Comparison of ENCODE assay signal across 16 cellular contexts in genomic region chr2:48883661-48884060, GRCh38.
DNase-seq lines count a peak whose midpoint lies in the region; ATAC-seq and TF ChIP-seq lines count a peak whose summit lies in the region.
"Had no signal": no experiment of that assay in that cellular context is flagged by ENCODE, and none has a peak within 500 bp of the region (broad histone marks: within the 10 kb centered on the region; RNA-seq: fewer than 3 reads in every experiment).

No MANE protein-coding gene starts in this region.

- H4K20me1 ChIP-seq in GM23338 (replicated peaks; ENCODE audit: insufficient read depth): no peaks in the 10 kb centered on the region
- H4K20me1 ChIP-seq: BLaER1 had no signal

- 0 out of 2 replicates have a peak overlapping the region, but pooled peaks have one; percentile 18 for H2AFZ ChIP-seq in GM23338

- H3K27ac Mint-ChIP-seq in GM23338: no peak overlapping the region
- H3K27ac Mint-ChIP-seq: CD8-positive, alpha-beta memory T cell had no signal

- H3K9me3 Mint-ChIP-seq in GM23338: peaks cover 5% of the 10 kb centered on the region; the same call in 2 of the 3 replicates

- no peaks in the 10 kb centered on the region for H3K36me3 ChIP-seq in GM23338 (ENCODE audit: insufficient read depth)
- H3K36me3 ChIP-seq in SJCRH30: no peaks in the 10 kb centered on the region
- H3K36me3 ChIP-seq: BLaER1 had no signal

- no peak overlapping the region for H3K4me3 ChIP-seq in GM23338
- H3K4me3 ChIP-seq in SJCRH30: no peak overlapping the region
- no peak overlapping the region for H3K4me3 ChIP-seq in retinal pigment epithelial cell (ENCODE audit: low read length)
- H3K4me3 ChIP-seq: BLaER1 had no signal

- no peak overlapping the region for H3K4me2 ChIP-seq in GM23338
- H3K4me2 ChIP-seq: BLaER1 had no signal

- ATAC-seq in GM23338: no peak
- ATAC-seq: HepG2 had no signal

- H3F3A ChIP-seq in GM23338 (replicated peaks; ENCODE audit: low read depth): no peaks in the 10 kb centered on the region

- H3K4me1 ChIP-seq in GM23338 (ENCODE audit: insufficient read depth) (peaks cover 16% of the 10 kb centered on the region), SJCRH30 (peaks cover 11% of the 10 kb centered on the region; the same call in 1 of the 2 replicates)
- H3K4me1 ChIP-seq: BLaER1, Caco-2 had no signal

- H3K27ac ChIP-seq in GM23338 (ENCODE audit: low read depth): no peak overlapping the region
- peak overlapping the region; percentile 31; the same call in 1 of the 2 replicates for H3K27ac ChIP-seq in SJCRH30
- H3K27ac ChIP-seq: BLaER1 had no signal

- H3K9me3 ChIP-seq in SJCRH30 (replicated peaks): no peaks in the 10 kb centered on the region; the same call in 1 of the 2 replicates
- H3K9me3 ChIP-seq: BLaER1, Caco-2 had no signal

- H3K27me3 ChIP-seq in GM23338 (ENCODE audit: insufficient read depth) (no peaks in the 10 kb centered on the region), SJCRH30 (0 out of 2 replicates have a peak, but pooled peaks cover 2% of the 10 kb centered on the region)
- H3K27me3 ChIP-seq: BLaER1 had no signal

- peaks cover 2% of the 10 kb centered on the region; the same call in 1 of the 3 replicates for H3K4me1 Mint-ChIP-seq in GM23338
- H3K4me1 Mint-ChIP-seq: CD8-positive, alpha-beta memory T cell had no signal

- H3K4me3 Mint-ChIP-seq in GM23338: no peak overlapping the region
- H3K4me3 Mint-ChIP-seq: CD8-positive, alpha-beta memory T cell had no signal

- DNase-seq in GM23338 (ENCODE audit: low spot score) (no peak), SJCRH30 (peak; percentile 35 to 47), astrocyte of the hippocampus (ENCODE audit: low read depth, low spot score) (peak; percentile 19), retinal pigment epithelial cell (ENCODE audit: low read depth) (peak; percentile 2), glomerular visceral epithelial cell (ENCODE audit: extremely low spot score) (no peak), GM10266 (ENCODE audit: extremely low spot score) (no peak)
- no peak for DNase-seq in activated CD4-positive, alpha-beta T cell treated with anti-CD3 and anti-CD28 coated beads, Interleukin-2, amount 50 U/mL, for 4 hours
- DNase-seq: 8988T; AML-193; Caco-2; CD8-positive, alpha-beta memory T cell; DND-41; GF-D8; H7 had no signal

- H3K79me2 ChIP-seq in GM23338 (replicated peaks; ENCODE audit: insufficient read depth): no peaks in the 10 kb centered on the region

- peaks cover 5% of the 10 kb centered on the region for H3K27me3 Mint-ChIP-seq in GM23338 (ENCODE audit: insufficient read depth, low read depth, poor library complexity)
- H3K27me3 Mint-ChIP-seq: CD8-positive, alpha-beta memory T cell had no signal

- TF ChIP-seq CTCF in GM23338 (conservative IDR thresholded peaks at IDR 0.05; ENCODE audit: low read depth in 2 of 2) (no peak), retinal pigment epithelial cell (conservative IDR thresholded peaks at IDR 0.05; ENCODE audit: low read depth, low read length) (no peak), GM10266 (IDR thresholded peaks at IDR 0.05; ENCODE audit: control insufficient read depth, insufficient read depth, low read depth, missing control alignments) (no peak)

- peaks cover 4% of the 10 kb centered on the region; the same call in 1 of the 3 replicates for H3K36me3 Mint-ChIP-seq in GM23338 (ENCODE audit: low read depth)
- H3K36me3 Mint-ChIP-seq: CD8-positive, alpha-beta memory T cell had no signal

- peaks cover 11% of the 10 kb centered on the region; the same call in 1 of the 2 replicates for H3K9me2 ChIP-seq in GM23338 (ENCODE audit: insufficient read depth)

TF ChIP-seq in GM23338, 12 proteins besides CTCF, POLR2A, EP300 and RAD21 (continues in another document):
- no peak for TF ChIP-seq ZNF331 (CRISPR knock-in tag; IDR thresholded peaks at IDR 0.05; ENCODE audit: low read depth)
- TF ChIP-seq NANOG (IDR thresholded peaks at IDR 0.05; ENCODE audit: borderline replicate concordance): no peak
- no peak for TF ChIP-seq ZNF462 (CRISPR knock-in tag; IDR thresholded peaks at IDR 0.05)
- no peak for TF ChIP-seq ZNF114 (CRISPR knock-in tag; IDR thresholded peaks at IDR 0.05)
- TF ChIP-seq ETS1 (IDR thresholded peaks at IDR 0.05): no peak
- no peak for TF ChIP-seq EZH2 (IDR thresholded peaks at IDR 0.05; ENCODE audit: low read depth, unreplicated experiment)

Comparison
In these comparisons a context has a peak if more than half of its experiments do, and no peak if none do; other contexts are left out.
1. DNase-seq: peak in SJCRH30 (2 of 2), astrocyte of the hippocampus (single experiment) and retinal pigment epithelial cell (single experiment); none in GM23338 (single experiment), glomerular visceral epithelial cell (single experiment), activated CD4-positive, alpha-beta T cell treated with anti-CD3 and anti-CD28 coated beads, Interleukin-2, amount 50 U/mL, for 4 hours (0 of 2) and GM10266 (single experiment).